ENCODE assay signal across 11 cellular contexts in genomic region chr10:3465406-3465891, GRCh38.
DNase-seq lines count a peak whose midpoint lies in the region; ATAC-seq and TF ChIP-seq lines count a peak whose summit lies in the region.
"Had no signal": no experiment of that assay in that cellular context is flagged by ENCODE, and none has a peak within 500 bp of the region (broad histone marks: within the 10 kb centered on the region; RNA-seq: fewer than 3 reads in every experiment).

No MANE protein-coding gene starts in this region.

- H3K27me3 Mint-ChIP-seq in T-helper 2 cell treated with Interferon-gamma antibody and Interleukin-4, amounts not matched to agents 5 μg/mL and 100 μg/mL, for 36 hours (ENCODE audit: low read depth) = no peaks in the 10 kb centered on the region

- H3K36me3 ChIP-seq in mesenchymal stem cell (ENCODE audit: control insufficient read depth in 1 of 2, insufficient read depth in 2 of 2, low read depth in 1 of 2, low read length in 2 of 2) = no peaks in the 10 kb centered on the region
- H3K36me3 ChIP-seq in thyroid gland = no peaks in the 10 kb centered on the region

- no peak overlapping the region for H3K4me3 ChIP-seq in mesenchymal stem cell (ENCODE audit: insufficient read depth in 1 of 2, low read depth in 1 of 2, low read length in 2 of 2)
- H3K4me3 ChIP-seq in thyroid gland (replicated peaks in 1 of 3) = no peak overlapping the region

- H2BK15ac ChIP-seq in mesenchymal stem cell (ENCODE audit: low read depth, poor library complexity, severe bottlenecking) = peak overlapping the region; percentile 93

- TF ChIP-seq CTCF in thyroid gland (IDR thresholded peaks at IDR 0.05) = no peak

- H3K18ac ChIP-seq in mesenchymal stem cell (ENCODE audit: low read depth in 1 of 2, low read length in 2 of 2) = peak overlapping the region; percentile 96 to 99

- H4K91ac ChIP-seq in mesenchymal stem cell (ENCODE audit: low read length) = peak overlapping the region; percentile 98

- H3K36me3 Mint-ChIP-seq in T-helper 2 cell treated with Interferon-gamma antibody and Interleukin-4, amounts not matched to agents 5 μg/mL and 100 μg/mL, for 36 hours (ENCODE audit: low read depth) = no peaks in the 10 kb centered on the region
- H3K36me3 Mint-ChIP-seq: activated naive CD8-positive, alpha-beta T cell treated with anti-CD3 and anti-CD28 coated beads for 36 hours had no signal

- peak overlapping the region; percentile 90 for H4K8ac ChIP-seq in mesenchymal stem cell (ENCODE audit: low read length)

- intact Hi-C loops in thyroid gland (cut with DNase I) = no loop called here

- 80% methylated on average over 11 of the region's 11 CpGs for WGBS in mesenchymal stem cell
- WGBS in thyroid gland, 2 donors = 66 to 71% methylated on average over 11 of the region's 11 CpGs

- no peak overlapping the region for H3K27ac Mint-ChIP-seq in T-helper 2 cell treated with Interferon-gamma antibody and Interleukin-4, amounts not matched to agents 5 μg/mL and 100 μg/mL, for 36 hours
- H3K27ac Mint-ChIP-seq: activated naive CD8-positive, alpha-beta T cell treated with anti-CD3 and anti-CD28 coated beads for 36 hours had no signal

- no peak overlapping the region for H3K9ac ChIP-seq in mesenchymal stem cell (ENCODE audit: low read length)

- peak overlapping the region; percentile 18 for H2AFZ ChIP-seq in mesenchymal stem cell (ENCODE audit: low read depth, low read length)

- H2BK12ac ChIP-seq in mesenchymal stem cell (ENCODE audit: low read length in 2 of 2) = peak overlapping the region; percentile 33 to 100

- TF ChIP-seq POLR2A in thyroid gland (IDR thresholded peaks at IDR 0.05) = no peak

- no peaks in the 10 kb centered on the region for H3K9me3 Mint-ChIP-seq in T-helper 2 cell treated with Interferon-gamma antibody and Interleukin-4, amounts not matched to agents 5 μg/mL and 100 μg/mL, for 36 hours
- H3K9me3 Mint-ChIP-seq: activated naive CD8-positive, alpha-beta T cell treated with anti-CD3 and anti-CD28 coated beads for 36 hours had no signal

- peaks cover under 1% of the 10 kb centered on the region for H3K79me1 ChIP-seq in mesenchymal stem cell (replicated peaks; ENCODE audit: low read length, poor library complexity, severe bottlenecking)

- H2BK120ac ChIP-seq in mesenchymal stem cell (ENCODE audit: low read depth, low read length) = peak overlapping the region; percentile 87

- peak overlapping the region; percentile 90 to 98 for H3K4ac ChIP-seq in mesenchymal stem cell (ENCODE audit: low read depth in 1 of 2, low read length in 2 of 2)

- peak overlapping the region; percentile 96 for H2AK5ac ChIP-seq in mesenchymal stem cell (ENCODE audit: low read length, severe bottlenecking)

- peak overlapping the region in 1 of 2 experiments; percentile 92 for H3K14ac ChIP-seq in mesenchymal stem cell (ENCODE audit: low read length in 2 of 2)

- peak overlapping the region in 1 of 2 experiments; percentile 89 for H3K23ac ChIP-seq in mesenchymal stem cell (ENCODE audit: low read length in 2 of 2)

- H3K27ac ChIP-seq in mesenchymal stem cell (ENCODE audit: low read length, poor library complexity, severe bottlenecking) = peak overlapping the region; percentile 89
- peak overlapping the region in 2 of 3 donors; percentile 17 to 56 for H3K27ac ChIP-seq in thyroid gland

- peak overlapping the region; percentile 90 for H2BK5ac ChIP-seq in mesenchymal stem cell (ENCODE audit: low read depth, low read length, poor library complexity, severe bottlenecking)

- H3K4me1 ChIP-seq in mesenchymal stem cell (ENCODE audit: control insufficient read depth, insufficient read depth, low read depth, low read length) (peaks cover 20% of the 10 kb centered on the region), thyroid gland (peaks cover 0 to 17% of the 10 kb centered on the region in 2 donors)

- peaks cover 46% of the 10 kb centered on the region for H3K4me1 Mint-ChIP-seq in T-helper 2 cell treated with Interferon-gamma antibody and Interleukin-4, amounts not matched to agents 5 μg/mL and 100 μg/mL, for 36 hours (ENCODE audit: low read depth)

- no peak overlapping the region for H3K4me3 Mint-ChIP-seq in T-helper 2 cell treated with Interferon-gamma antibody and Interleukin-4, amounts not matched to agents 5 μg/mL and 100 μg/mL, for 36 hours
- H3K4me3 Mint-ChIP-seq: activated naive CD8-positive, alpha-beta T cell treated with anti-CD3 and anti-CD28 coated beads for 36 hours had no signal

- H3K27me3 ChIP-seq in mesenchymal stem cell (ENCODE audit: control insufficient read depth in 1 of 2, insufficient read depth in 1 of 2, low read length in 2 of 2) = no peaks in the 10 kb centered on the region
- no peaks in the 10 kb centered on the region for H3K27me3 ChIP-seq in thyroid gland

- no peak for ATAC-seq in GM21367 (IDR thresholded peaks at IDR 0.05; ENCODE audit: unreplicated experiment)

- DNase-seq in NCI-H748 (lab: John Stamatoyannopoulos, UW; ENCODE audit: unreplicated experiment) = peak; percentile 8
- DNase-seq in NCI-H748 treated with DMSO at 0.1 percent for 48 hours (lab: John Stamatoyannopoulos, UW) = no peak
- peak; percentile 75 for DNase-seq in dermis blood vessel endothelial cell
- no peak for DNase-seq in mesenchymal stem cell
- DNase-seq in thyroid gland = no peak
- no peak for DNase-seq in T-helper 2 cell treated with Interferon-gamma antibody and Interleukin-4, amounts not matched to agents 5 μg/mL and 100 μg/mL, for 36 hours (ENCODE audit: low spot score)
- no peak for DNase-seq in NCI-H510A treated with DMSO at 0.1 percent for 48 hours (lab: John Stamatoyannopoulos, UW)
- DNase-seq: activated CD4-positive, alpha-beta T cell treated with anti-CD3 and anti-CD28 coated beads for 4 hours; activated naive CD8-positive, alpha-beta T cell treated with anti-CD3 and anti-CD28 coated beads for 36 hours; NCI-H1694 had no signal

- H3K4me2 ChIP-seq in mesenchymal stem cell (ENCODE audit: low read length, poor library complexity, severe bottlenecking) = no peak overlapping the region

- no peaks in the 10 kb centered on the region for H3K9me3 ChIP-seq in mesenchymal stem cell (ENCODE audit: control insufficient read depth, low read length)
- H3K9me3 ChIP-seq in thyroid gland = no peaks in the 10 kb centered on the region

Comparison
In these comparisons a context has a peak if more than half of its experiments do, and no peak if none do; other contexts are left out.
1. DNase-seq: peak in NCI-H748 (single experiment) and dermis blood vessel endothelial cell (single experiment); none in NCI-H748 treated with DMSO at 0.1 percent for 48 hours (single experiment), mesenchymal stem cell (single experiment), thyroid gland (0 of 2), T-helper 2 cell treated with Interferon-gamma antibody and Interleukin-4, amounts not matched to agents 5 μg/mL and 100 μg/mL, for 36 hours (single experiment) and NCI-H510A treated with DMSO at 0.1 percent for 48 hours (single experiment).